17 cellular contexts compared by ENCODE assay signal in genomic region chr3:72336114-72336651, GRCh38.
DNase-seq lines count a peak whose midpoint lies in the region; ATAC-seq and TF ChIP-seq lines count a peak whose summit lies in the region.
"Had no signal": no experiment of that assay in that cellular context is flagged by ENCODE, and none has a peak within 500 bp of the region (broad histone marks: within the 10 kb centered on the region; RNA-seq: fewer than 3 reads in every experiment).

No MANE protein-coding gene starts in this region.

- H3K36me3 ChIP-seq in ACC112 (ENCODE audit: insufficient read depth, low read length) (no peaks in the 10 kb centered on the region), RWPE2 (ENCODE audit: low read depth) (no peaks in the 10 kb centered on the region), neural cell (ENCODE audit: insufficient read depth, low read length) (no peaks in the 10 kb centered on the region), psoas muscle (ENCODE audit: insufficient read depth in 1 of 2, low read depth in 1 of 2) (no peaks in the 10 kb centered on the region)
- H3K36me3 ChIP-seq: Peyer's patch had no signal

- H3K4me3 ChIP-seq in ACC112 (ENCODE audit: low read depth, low read length): no peak overlapping the region
- H3K4me3 ChIP-seq in RWPE2 (ENCODE audit: severe bottlenecking): no peak overlapping the region
- H3K4me3 ChIP-seq in neural cell (ENCODE audit: low read length): peak overlapping the region; percentile 21
- no peak overlapping the region for H3K4me3 ChIP-seq in psoas muscle
- H3K4me3 ChIP-seq: A549, GM12878 had no signal

- no peak overlapping the region for H3K9ac ChIP-seq in neural cell (ENCODE audit: low read length)

- no peak overlapping the region for H3K4me3 Mint-ChIP-seq in endothelial cell (ENCODE audit: unreplicated experiment)
- no peak overlapping the region for H3K4me3 Mint-ChIP-seq in activated CD4-positive, alpha-beta T cell treated with anti-CD3 and anti-CD28 coated beads, Interleukin-2, amount 10 ng/mL, durations not matched to agents 24 days and 14 days
- H3K4me3 Mint-ChIP-seq: CD4-positive, CD25-positive, alpha-beta regulatory T cell had no signal

- no peaks in the 10 kb centered on the region for H3K9me3 ChIP-seq in RWPE2 (ENCODE audit: severe bottlenecking)
- H3K9me3 ChIP-seq in neural cell (ENCODE audit: low read length): no peaks in the 10 kb centered on the region
- H3K9me3 ChIP-seq in psoas muscle: no peaks in the 10 kb centered on the region
- H3K9me3 ChIP-seq: Peyer's patch had no signal

- no peaks in the 10 kb centered on the region for H3K36me3 Mint-ChIP-seq in endothelial cell (ENCODE audit: low read depth, unreplicated experiment)
- H3K36me3 Mint-ChIP-seq in activated CD4-positive, alpha-beta T cell treated with anti-CD3 and anti-CD28 coated beads, Interleukin-2, amount 10 ng/mL, durations not matched to agents 24 days and 14 days (ENCODE audit: low read depth): no peaks in the 10 kb centered on the region
- H3K36me3 Mint-ChIP-seq: CD4-positive, CD25-positive, alpha-beta regulatory T cell had no signal

- intact Hi-C loops in psoas muscle (cut with DNase I): no loop called here
- intact Hi-C loops in activated CD4-positive, alpha-beta T cell treated with anti-CD3 and anti-CD28 coated beads, Interleukin-2, amount 10 ng/mL, durations not matched to agents 24 days and 14 days (cut with micrococcal nuclease): no loop called here

- no peaks in the 10 kb centered on the region for H4K20me1 ChIP-seq in neural cell (ENCODE audit: insufficient read depth)

- H3K79me2 ChIP-seq in ACC112 (ENCODE audit: control insufficient read depth, insufficient read depth, low read length, unreplicated experiment): no peaks in the 10 kb centered on the region
- no peaks in the 10 kb centered on the region for H3K79me2 ChIP-seq in neural cell (replicated peaks; ENCODE audit: insufficient read depth, low read length)

- H3K4me2 ChIP-seq in neural cell (ENCODE audit: low read length): no peak overlapping the region

- 82 to 90% (median 85%) methylated on average over 7 of the region's 7 CpGs for WGBS in psoas muscle, 3 donors

- no peaks in the 10 kb centered on the region for H3K4me1 Mint-ChIP-seq in endothelial cell (ENCODE audit: unreplicated experiment)
- H3K4me1 Mint-ChIP-seq in activated CD4-positive, alpha-beta T cell treated with anti-CD3 and anti-CD28 coated beads, Interleukin-2, amount 10 ng/mL, durations not matched to agents 24 days and 14 days: peaks cover 4% of the 10 kb centered on the region

- H3F3A ChIP-seq in neural cell (ENCODE audit: insufficient read depth, low read length, poor library complexity, severe bottlenecking): no peaks in the 10 kb centered on the region

- TF ChIP-seq EP300 in neural cell (conservative IDR thresholded peaks at IDR 0.05; ENCODE audit: poor library complexity, severe bottlenecking): no peak

- H3K9me2 ChIP-seq in neural cell (ENCODE audit: insufficient read depth, low read length): no peaks in the 10 kb centered on the region

- peak overlapping the region; percentile 27 for H2AFZ ChIP-seq in ACC112 (ENCODE audit: low read length, unreplicated experiment)
- no peak overlapping the region for H2AFZ ChIP-seq in neural cell (ENCODE audit: low read depth, low read length)

- ATAC-seq in RWPE2 (ENCODE audit: low read depth) (no peak), psoas muscle (no peak)
- ATAC-seq: A549, GM12878 had no signal

- no peaks in the 10 kb centered on the region for H3K9me3 Mint-ChIP-seq in endothelial cell (ENCODE audit: unreplicated experiment)
- no peaks in the 10 kb centered on the region for H3K9me3 Mint-ChIP-seq in activated CD4-positive, alpha-beta T cell treated with anti-CD3 and anti-CD28 coated beads, Interleukin-2, amount 10 ng/mL, durations not matched to agents 24 days and 14 days
- H3K9me3 Mint-ChIP-seq: CD4-positive, CD25-positive, alpha-beta regulatory T cell had no signal

- DNase-seq in RWPE2 (ENCODE audit: low spot score) (peak; percentile 11), endothelial cell (ENCODE audit: low spot score) (no peak), T-helper 9 cell (no peak), SW480 (ENCODE audit: low spot score) (no peak), psoas muscle (no peak)
- no peak for DNase-seq in activated CD4-positive, alpha-beta T cell treated with anti-CD3 and anti-CD28 coated beads, Interleukin-2, amount 10 ng/mL, durations not matched to agents 24 days and 14 days
- DNase-seq: AML-193; CD4-positive, CD25-positive, alpha-beta regulatory T cell; Kasumi-1; NCI-H1930; NCI-H446 treated with DMSO at 0.1 percent for 48 hours; NCI-H748 treated with DMSO at 0.1 percent for 48 hours had no signal

- TF ChIP-seq RAD21 in neural cell (conservative IDR thresholded peaks at IDR 0.05): no peak

- H3K27ac Mint-ChIP-seq in endothelial cell (ENCODE audit: unreplicated experiment): peak overlapping the region; percentile 42
- H3K27ac Mint-ChIP-seq in activated CD4-positive, alpha-beta T cell treated with anti-CD3 and anti-CD28 coated beads, Interleukin-2, amount 10 ng/mL, durations not matched to agents 24 days and 14 days: no peak overlapping the region
- H3K27ac Mint-ChIP-seq: CD4-positive, CD25-positive, alpha-beta regulatory T cell had no signal

- H3K4me1 ChIP-seq in ACC112 (ENCODE audit: control insufficient read depth, insufficient read depth, low read length, unreplicated experiment): peaks cover 24% of the 10 kb centered on the region
- H3K4me1 ChIP-seq in RWPE2 (ENCODE audit: insufficient read depth, poor library complexity, severe bottlenecking): peaks cover 20% of the 10 kb centered on the region
- peaks cover 8% of the 10 kb centered on the region for H3K4me1 ChIP-seq in psoas muscle

- TF ChIP-seq CTCF in RWPE2 (IDR thresholded peaks at IDR 0.05; ENCODE audit: poor library complexity, severe bottlenecking) (no peak), endothelial cell (IDR thresholded peaks at IDR 0.05; ENCODE audit: unreplicated experiment) (no peak), neural cell (IDR thresholded peaks at IDR 0.05; ENCODE audit: poor library complexity, severe bottlenecking) (no peak), psoas muscle (IDR thresholded peaks at IDR 0.05) (no peak)

- H3K27ac ChIP-seq in ACC112 (ENCODE audit: low read depth, low read length): no peak overlapping the region
- H3K27ac ChIP-seq in RWPE2 (ENCODE audit: poor library complexity, severe bottlenecking): peak overlapping the region; percentile 92
- H3K27ac ChIP-seq in neural cell (ENCODE audit: low read length): peak overlapping the region; percentile 64
- no peak overlapping the region for H3K27ac ChIP-seq in psoas muscle

- peaks cover 5% of the 10 kb centered on the region for H3K27me3 Mint-ChIP-seq in endothelial cell (ENCODE audit: unreplicated experiment)
- peaks cover 1% of the 10 kb centered on the region for H3K27me3 Mint-ChIP-seq in activated CD4-positive, alpha-beta T cell treated with anti-CD3 and anti-CD28 coated beads, Interleukin-2, amount 10 ng/mL, durations not matched to agents 24 days and 14 days
- H3K27me3 Mint-ChIP-seq: CD4-positive, CD25-positive, alpha-beta regulatory T cell had no signal

- 0 out of 2 replicates have a peak, but pooled peaks cover 3% of the 10 kb centered on the region for H3K27me3 ChIP-seq in ACC112 (ENCODE audit: insufficient read depth, low read length)
- H3K27me3 ChIP-seq in RWPE2 (ENCODE audit: insufficient read depth, poor library complexity, severe bottlenecking): no peaks in the 10 kb centered on the region
- no peaks in the 10 kb centered on the region for H3K27me3 ChIP-seq in neural cell (ENCODE audit: insufficient read depth, low read depth, low read length)
- peaks cover 0 to 4% (median 3%) of the 10 kb centered on the region in 3 donors for H3K27me3 ChIP-seq in psoas muscle (ENCODE audit: insufficient read depth in 3 of 3, low read length in 2 of 3)
- H3K27me3 ChIP-seq: Peyer's patch had no signal

TF ChIP-seq in neural cell, 6 proteins besides CTCF, POLR2A, EP300 and RAD21:
- no peak for TF ChIP-seq TAF1 (IDR thresholded peaks at IDR 0.05; ENCODE audit: low read depth)
- TF ChIP-seq POLR2AphosphoS5 (IDR thresholded peaks at IDR 0.05): no peak
- no peak for TF ChIP-seq REST (IDR thresholded peaks at IDR 0.05; ENCODE audit: borderline replicate concordance)
- no peak for TF ChIP-seq EZH2 (IDR thresholded peaks at IDR 0.05; ENCODE audit: borderline replicate concordance, insufficient read depth, low read length, poor library complexity, severe bottlenecking)
- TF ChIP-seq MXI1 (conservative IDR thresholded peaks at IDR 0.05; ENCODE audit: poor library complexity, severe bottlenecking): no peak
- TF ChIP-seq SMC3 (conservative IDR thresholded peaks at IDR 0.05; ENCODE audit: poor library complexity): no peak
TF ChIP-seq in neural cell: peak in this region for 0.

Comparison
In these comparisons a context has a peak if more than half of its experiments do, and no peak if none do; other contexts are left out.
1. H3K27ac ChIP-seq: peak in RWPE2 (single experiment) and neural cell (single experiment); none in ACC112 (single experiment) and psoas muscle (single experiment).